In the genomic region with DNA sequence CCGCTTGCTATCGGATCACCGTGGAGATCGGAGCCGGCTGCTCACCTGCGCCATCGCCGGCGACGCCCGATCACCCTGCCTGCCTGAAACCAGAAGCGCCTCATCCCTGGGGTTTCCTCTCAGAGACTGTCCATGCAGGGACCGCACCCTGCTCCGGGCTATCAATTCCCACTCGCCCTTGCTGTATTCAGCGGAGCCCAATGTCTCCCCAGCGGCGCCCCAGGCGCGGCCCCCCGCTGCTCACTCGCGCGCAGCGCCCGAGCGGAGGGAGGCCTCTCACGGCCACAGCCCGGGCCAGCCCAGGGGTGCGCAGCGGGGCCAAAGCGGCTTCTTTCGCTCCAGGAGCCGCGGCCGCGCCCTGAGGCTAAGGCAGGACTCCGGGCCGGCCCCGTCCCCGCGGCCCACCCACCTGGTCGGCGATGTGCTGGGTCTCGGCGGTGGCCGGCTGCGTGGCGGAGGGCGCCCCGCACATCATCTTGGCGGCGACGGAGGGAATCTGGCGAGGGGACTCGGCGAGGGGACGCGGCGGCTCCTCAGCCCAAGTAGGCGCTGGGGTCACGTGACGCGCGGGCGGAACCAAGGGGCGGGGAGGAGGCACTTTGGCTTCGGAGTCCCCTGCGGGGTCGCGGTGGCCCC, we compare ENCODE assay signal across 8 cellular contexts. TPM values are rescaled to one million over a fixed set of nuclear protein-coding genes. Genes with fewer than 3 reads are reported as not detected.
DNase-seq lines count a peak whose midpoint lies in the region; ATAC-seq and TF ChIP-seq lines count a peak whose summit lies in the region.

A gene with protein sequence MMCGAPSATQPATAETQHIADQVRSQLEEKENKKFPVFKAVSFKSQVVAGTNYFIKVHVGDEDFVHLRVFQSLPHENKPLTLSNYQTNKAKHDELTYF (minus strand): TSS at position 514 of the 636 bp plus-strand sequence. CDS start 39 bp downstream, at position 475.

- no peaks in the 10 kb centered on the region for H3K9me3 ChIP-seq in PC-3 (ENCODE audit: low read length)
- no peaks in the 10 kb centered on the region for H3K9me3 ChIP-seq in esophagus squamous epithelium

- H3K4me3 Mint-ChIP-seq in activated T-cell treated with anti-CD3 and anti-CD28 coated beads, Interleukin-2, amount 50 U/mL, for 72 hours = peak within 1 kb of the TSS; percentile 94 to 95
- H3K4me3 Mint-ChIP-seq in naive B cell = peak within 1 kb of the TSS; percentile 86 to 94 (median 92)
- peak within 1 kb of the TSS; percentile 88 for H3K4me3 Mint-ChIP-seq in stimulated activated memory B cell treated with anti-CD40 and anti-IgM and Interleukin-4, amounts not matched to agents 10 μg/mL and 1 μg/mL and 100 μg/mL, for 72 hours

- H3K4me3 ChIP-seq in BJ (ENCODE audit: low read depth, low read length) = peak within 1 kb of the TSS; percentile 65
- H3K4me3 ChIP-seq in PC-3 (ENCODE audit: low read length) = peak within 1 kb of the TSS; percentile 88
- H3K4me3 ChIP-seq in esophagus squamous epithelium = peak within 1 kb of the TSS; percentile 67 to 98 (median 86)

- H3K27ac ChIP-seq in PC-3 (ENCODE audit: low read length) (peak within 1 kb of the TSS; percentile 86), esophagus squamous epithelium (peak within 1 kb of the TSS; percentile 84 to 99 (median 93))

- H3K36me3 Mint-ChIP-seq in activated T-cell treated with anti-CD3 and anti-CD28 coated beads, Interleukin-2, amount 50 U/mL, for 72 hours (ENCODE audit: insufficient read depth in 2 of 2) = peaks cover 5 to 8% of the 10 kb centered on the region in 2 donors
- H3K36me3 Mint-ChIP-seq in naive B cell = peaks cover 7 to 13% of the 10 kb centered on the region in 2 donors
- peaks cover 33% of the 10 kb centered on the region for H3K36me3 Mint-ChIP-seq in stimulated activated memory B cell treated with anti-CD40 and anti-IgM and Interleukin-4, amounts not matched to agents 10 μg/mL and 1 μg/mL and 100 μg/mL, for 72 hours

- H3K27me3 Mint-ChIP-seq in activated T-cell treated with anti-CD3 and anti-CD28 coated beads, Interleukin-2, amount 50 U/mL, for 72 hours (ENCODE audit: low read depth) = no peaks in the 10 kb centered on the region
- no peaks in the 10 kb centered on the region for H3K27me3 Mint-ChIP-seq in naive B cell
- no peaks in the 10 kb centered on the region for H3K27me3 Mint-ChIP-seq in stimulated activated memory B cell treated with anti-CD40 and anti-IgM and Interleukin-4, amounts not matched to agents 10 μg/mL and 1 μg/mL and 100 μg/mL, for 72 hours

- peak within 1 kb of the TSS; percentile 76 for H3K27ac Mint-ChIP-seq in activated T-cell treated with anti-CD3 and anti-CD28 coated beads, Interleukin-2, amount 50 U/mL, for 72 hours
- peak within 1 kb of the TSS in 5 of 6 donors; percentile 63 to 88 (median 83) for H3K27ac Mint-ChIP-seq in naive B cell
- H3K27ac Mint-ChIP-seq in stimulated activated memory B cell treated with anti-CD40 and anti-IgM and Interleukin-4, amounts not matched to agents 10 μg/mL and 1 μg/mL and 100 μg/mL, for 72 hours = peak within 1 kb of the TSS; percentile 78

- no peak for TF ChIP-seq CTCF in BJ (IDR thresholded peaks at IDR 0.05; ENCODE audit: insufficient read depth, low read depth, low read length)
- no peak; the same call in 1 of the 2 replicates for TF ChIP-seq CTCF in PC-3 (conservative IDR thresholded peaks at IDR 0.05; ENCODE audit: low read depth, low read length)
- TF ChIP-seq CTCF in esophagus squamous epithelium (IDR thresholded peaks at IDR 0.05) = no peak

- peak within 1 kb of the TSS; percentile 98 for H3K9ac ChIP-seq in PC-3 (ENCODE audit: low read length)

- H3K9me3 Mint-ChIP-seq in activated T-cell treated with anti-CD3 and anti-CD28 coated beads, Interleukin-2, amount 50 U/mL, for 72 hours = peaks cover 3 to 5% of the 10 kb centered on the region in 2 donors
- peaks cover 0 to 2% (median 0%) of the 10 kb centered on the region in 7 donors for H3K9me3 Mint-ChIP-seq in naive B cell
- peaks cover 7% of the 10 kb centered on the region for H3K9me3 Mint-ChIP-seq in stimulated activated memory B cell treated with anti-CD40 and anti-IgM and Interleukin-4, amounts not matched to agents 10 μg/mL and 1 μg/mL and 100 μg/mL, for 72 hours

- H3K4me2 ChIP-seq in PC-3 (ENCODE audit: low read length) = peak within 1 kb of the TSS; percentile 92

- BruUV-seq in PC-3 (replicated peaks; lab: Mats Ljungman, UMichigan) = no TSS peak

- peaks cover 8% of the 10 kb centered on the region for H3K36me3 ChIP-seq in BJ (ENCODE audit: control insufficient read depth, insufficient read depth, low read length)
- H3K36me3 ChIP-seq in PC-3 (ENCODE audit: low read depth, low read length) = peaks cover 27% of the 10 kb centered on the region
- H3K36me3 ChIP-seq in esophagus squamous epithelium = peaks cover 0 to 32% (median 6%) of the 10 kb centered on the region in 3 donors

- H3K27me3 ChIP-seq in BJ (ENCODE audit: control insufficient read depth, insufficient read depth, low read length) = no peaks in the 10 kb centered on the region; the same call in 1 of the 2 replicates
- no peaks in the 10 kb centered on the region for H3K27me3 ChIP-seq in PC-3 (ENCODE audit: low read length)
- H3K27me3 ChIP-seq in esophagus squamous epithelium = no peaks in the 10 kb centered on the region

- intact Hi-C loops in PC-3 (cut with micrococcal nuclease) = no loop called here
- intact Hi-C loops in esophagus squamous epithelium (cut with DNase I) = no loop called here

- DNase-seq in BJ (ENCODE audit: low read depth) (no peak), PC-3 (peak; percentile 31), esophagus squamous epithelium (lab: John Stamatoyannopoulos, UW) (no peak), naive B cell (peak; percentile 78)
- DNase-seq in activated T-cell treated with anti-CD3 and anti-CD28 coated beads, Interleukin-2, amount 50 U/mL, for 72 hours = peak; percentile 89 to 93

- H3F3A ChIP-seq in PC-3 (ENCODE audit: low read length, unreplicated experiment) = peaks cover 29% of the 10 kb centered on the region

- ATAC-seq in HG03571 (IDR thresholded peaks at IDR 0.05; ENCODE audit: unreplicated experiment) = peak; percentile 71
- peak; percentile 45 for ATAC-seq in PC-3
- ATAC-seq in activated T-cell treated with anti-CD3 and anti-CD28 coated beads, Interleukin-2, amount 50 U/mL, for 72 hours (replicated peaks in 1 of 2) = peak; percentile 82 to 85
- ATAC-seq in naive B cell (ENCODE audit: low read depth in 2 of 2) = peak; percentile 80 to 81
- ATAC-seq in stimulated activated memory B cell treated with anti-CD40 and anti-IgM and Interleukin-4, amounts not matched to agents 10 μg/mL and 1 μg/mL and 100 μg/mL, for 72 hours = peak; percentile 83

- H2AFZ ChIP-seq in PC-3 (ENCODE audit: low read length) = peak within 1 kb of the TSS; percentile 53

- H3K4me1 ChIP-seq in PC-3 (ENCODE audit: insufficient read depth, low read length) = peaks cover 53% of the 10 kb centered on the region
- H3K4me1 ChIP-seq in esophagus squamous epithelium = peaks cover 11 to 88% (median 32%) of the 10 kb centered on the region in 3 donors

- 0% methylated on average over 15 of the region's 71 CpGs; no CpG with 5 or more reads in 1 of the 2 donors for WGBS in esophagus squamous epithelium, 2 donors

- TF ChIP-seq POLR2A in GM19193 (IDR thresholded peaks at IDR 0.05; ENCODE audit: extremely low read depth, insufficient read depth, insufficient read length) (peak; percentile 88), esophagus squamous epithelium (IDR thresholded peaks at IDR 0.05) (peak in 3 of 4 donors; percentile 60 to 78 (median 66))

- H3K4me1 Mint-ChIP-seq in activated T-cell treated with anti-CD3 and anti-CD28 coated beads, Interleukin-2, amount 50 U/mL, for 72 hours (ENCODE audit: low read depth) = peaks cover 44% of the 10 kb centered on the region
- peaks cover 30 to 38% (median 36%) of the 10 kb centered on the region in 3 donors for H3K4me1 Mint-ChIP-seq in naive B cell
- H3K4me1 Mint-ChIP-seq in stimulated activated memory B cell treated with anti-CD40 and anti-IgM and Interleukin-4, amounts not matched to agents 10 μg/mL and 1 μg/mL and 100 μg/mL, for 72 hours = peaks cover 61% of the 10 kb centered on the region

- POLR2A ChIA-PET in BJ (lab: Charles Lee) = no interaction called here
- POLR2A ChIA-PET in PC-3 (lab: Charles Lee; ENCODE audit: unreplicated experiment) = no interaction called here

- no peaks in the 10 kb centered on the region for H3K9me2 ChIP-seq in PC-3 (replicated peaks; ENCODE audit: low read length)

- peaks cover 60% of the 10 kb centered on the region for H3K79me2 ChIP-seq in PC-3 (ENCODE audit: low read length)

- CTCF ChIA-PET in BJ (lab: Yijun Ruan, JAX) (no interaction called here), PC-3 (lab: Charles Lee) (no interaction called here)

- peaks cover 30% of the 10 kb centered on the region for H4K20me1 ChIP-seq in PC-3 (ENCODE audit: low read length)

RNA-seq across cellular contexts. Expression of the gene that starts here (rescaled TPM):
- polyA plus RNA-seq in BJ (2011; rRNA removed) (58.2 and 66.5 TPM in 2 replicates), naive B cell (ENCODE audit: low read depth in 6 of 6) (10 to 100 TPM; 25.1 to 75.7 (median 39.2) TPM)
- 14.7 and 17.3 TPM in 2 replicates for polyA minus RNA-seq in BJ (2011; rRNA and poly(A)+ RNA removed)
- total RNA-seq in PC-3 (2014; rRNA removed) (99.2 and 151 TPM in 2 replicates), esophagus squamous epithelium (100 to 1,000 TPM; 375 to 700 (median 481) TPM)
- 10 to 100 TPM; 30.7 to 32.3 TPM for total RNA-seq in activated T-cell treated with anti-CD3 and anti-CD28 coated beads, Interleukin-2, amount 50 U/mL, for 72 hours

Comparison
In these comparisons a context has a peak if more than half of its experiments do, and no peak if none do; other contexts are left out.
1. DNase-seq: peak in PC-3 (single experiment), activated T-cell treated with anti-CD3 and anti-CD28 coated beads, Interleukin-2, amount 50 U/mL, for 72 hours (2 of 2) and naive B cell (single experiment); none in BJ (single experiment) and esophagus squamous epithelium (single experiment).
2. Peak in every context shown above with its lines, with median percentiles within 50 percentile points of each other: H3K4me3 ChIP-seq, ATAC-seq, H3K27ac Mint-ChIP-seq and H3K4me3 Mint-ChIP-seq.